1 cellular context compared by ENCODE assay signal in genomic region chr11:73554677-73555320, GRCh38.
A peak's percentile ranks its signal among the peaks of the same experiment; 100 is the strongest.
TF ChIP-seq lines count a peak whose summit lies in the region.

No MANE protein-coding gene starts in this region.

TF ChIP-seq in GM12878, 131 proteins besides CTCF, POLR2A, EP300 and RAD21 (continued from another document):
- TF ChIP-seq HSF1 (IDR thresholded peaks at IDR 0.05; ENCODE audit: low read depth, low read length) (no peak), ASH2L (IDR thresholded peaks at IDR 0.05; ENCODE audit: borderline replicate concordance, low read depth) (no peak), SRF (IDR thresholded peaks at IDR 0.05; ENCODE audit: low read depth in 2 of 2, low read length in 2 of 2) (no peak), BCL3 (IDR thresholded peaks at IDR 0.05; ENCODE audit: borderline replicate concordance, insufficient read depth, low read depth, low read length, poor library complexity, severe bottlenecking) (no peak), BHLHE40 (IDR thresholded peaks at IDR 0.05; ENCODE audit: borderline replicate concordance in 1 of 2, low read depth in 2 of 2, low read length in 1 of 2) (no peak), EED (IDR thresholded peaks at IDR 0.05; ENCODE audit: low read depth) (no peak), ZNF217 (IDR thresholded peaks at IDR 0.05) (no peak), FOXK2 (IDR thresholded peaks at IDR 0.05) (no peak), IRF4 (IDR thresholded peaks at IDR 0.05; ENCODE audit: low read depth, low read length) (no peak), ZNF384 (IDR thresholded peaks at IDR 0.05; ENCODE audit: borderline replicate concordance, low read depth, low read length) (no peak), NRF1 (conservative IDR thresholded peaks at IDR 0.05; ENCODE audit: low read depth, low read length) (no peak), NFYA (IDR thresholded peaks at IDR 0.05; ENCODE audit: borderline replicate concordance, low read depth, low read length) (no peak), SIN3A (IDR thresholded peaks at IDR 0.05; ENCODE audit: low read depth, low read length) (no peak), IKZF1 (conservative IDR thresholded peaks at IDR 0.05) (peak; percentile 44; the same call in 1 of the 2 replicates), KAT2A (conservative IDR thresholded peaks at IDR 0.05; ENCODE audit: control insufficient read depth, low read depth, low read length) (no peak), YY1 (IDR thresholded peaks at IDR 0.05; ENCODE audit: low read depth, low read length) (no peak), PML (IDR thresholded peaks at IDR 0.05; ENCODE audit: low read length) (no peak), SMC3 (IDR thresholded peaks at IDR 0.05; ENCODE audit: borderline replicate concordance, low read length) (no peak), MYB (IDR thresholded peaks at IDR 0.05; ENCODE audit: borderline replicate concordance, low read depth, low read length) (no peak), MEF2B (IDR thresholded peaks at IDR 0.05; ENCODE audit: partially characterized antibody, poor library complexity, severe bottlenecking) (peak; percentile 23)
- TF ChIP-seq, protein P1, sequence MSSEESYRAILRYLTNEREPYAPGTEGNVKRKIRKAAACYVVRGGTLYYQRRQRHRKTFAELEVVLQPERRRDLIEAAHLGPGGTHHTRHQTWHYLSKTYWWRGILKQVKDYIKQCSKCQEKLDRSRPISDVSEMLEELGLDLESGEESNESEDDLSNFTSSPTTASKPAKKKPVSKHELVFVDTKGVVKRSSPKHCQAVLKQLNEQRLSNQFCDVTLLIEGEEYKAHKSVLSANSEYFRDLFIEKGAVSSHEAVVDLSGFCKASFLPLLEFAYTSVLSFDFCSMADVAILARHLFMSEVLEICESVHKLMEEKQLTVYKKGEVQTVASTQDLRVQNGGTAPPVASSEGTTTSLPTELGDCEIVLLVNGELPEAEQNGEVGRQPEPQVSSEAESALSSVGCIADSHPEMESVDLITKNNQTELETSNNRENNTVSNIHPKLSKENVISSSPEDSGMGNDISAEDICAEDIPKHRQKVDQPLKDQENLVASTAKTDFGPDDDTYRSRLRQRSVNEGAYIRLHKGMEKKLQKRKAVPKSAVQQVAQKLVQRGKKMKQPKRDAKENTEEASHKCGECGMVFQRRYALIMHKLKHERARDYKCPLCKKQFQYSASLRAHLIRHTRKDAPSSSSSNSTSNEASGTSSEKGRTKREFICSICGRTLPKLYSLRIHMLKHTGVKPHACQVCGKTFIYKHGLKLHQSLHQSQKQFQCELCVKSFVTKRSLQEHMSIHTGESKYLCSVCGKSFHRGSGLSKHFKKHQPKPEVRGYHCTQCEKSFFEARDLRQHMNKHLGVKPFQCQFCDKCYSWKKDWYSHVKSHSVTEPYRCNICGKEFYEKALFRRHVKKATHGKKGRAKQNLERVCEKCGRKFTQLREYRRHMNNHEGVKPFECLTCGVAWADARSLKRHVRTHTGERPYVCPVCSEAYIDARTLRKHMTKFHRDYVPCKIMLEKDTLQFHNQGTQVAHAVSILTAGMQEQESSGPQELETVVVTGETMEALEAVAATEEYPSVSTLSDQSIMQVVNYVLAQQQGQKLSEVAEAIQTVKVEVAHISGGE (CRISPR knock-in tag; IDR thresholded peaks at IDR 0.05), result no peak
